In genomic region chr7:30656611-30657010, GRCh38 we compare ENCODE assay signal across 26 cellular contexts. TPM values are rescaled to one million over a fixed set of nuclear protein-coding genes. Genes with fewer than 3 reads are reported as not detected.
DNase-seq lines count a peak whose midpoint lies in the region; ATAC-seq and TF ChIP-seq lines count a peak whose summit lies in the region.
"Had no signal": no experiment of that assay in that cellular context is flagged by ENCODE, and none has a peak within 500 bp of the region (broad histone marks: within the 10 kb centered on the region; RNA-seq: fewer than 3 reads in every experiment).

No MANE protein-coding gene starts in this region.

- H3K4me3 ChIP-seq in endodermal cell (ENCODE audit: low read length) (no peak overlapping the region), adrenal gland (no peak overlapping the region)
- H3K4me3 ChIP-seq: gastroesophageal sphincter, GM23338, hepatocyte, lower lobe of right lung, Peyer's patch had no signal

- TF ChIP-seq POLR2A in adrenal gland (IDR thresholded peaks at IDR 0.05): no peak

- no peaks in the 10 kb centered on the region for H3K9me3 Mint-ChIP-seq in endodermal cell
- H3K9me3 Mint-ChIP-seq: activated naive CD4-positive, alpha-beta T cell treated with anti-CD3 and anti-CD28 coated beads, Interleukin-2, amount 10 ng/mL, durations not matched to agents 7 days and 5 days; activated T-cell treated with anti-CD3 and anti-CD28 coated beads, Interleukin-2, amount 50 U/mL, for 4 hours; GM23338; naive thymus-derived CD4-positive, alpha-beta T cell; stimulated activated naive B cell treated with anti-CD40 and anti-IgM and Interleukin-4, amounts not matched to agents 10 μg/mL and 1 μg/mL and 100 μg/mL, for 72 hours; type B pancreatic cell had no signal

- H3K4me1 Mint-ChIP-seq in endodermal cell: no peaks in the 10 kb centered on the region
- H3K4me1 Mint-ChIP-seq: activated naive CD4-positive, alpha-beta T cell treated with anti-CD3 and anti-CD28 coated beads, Interleukin-2, amount 10 ng/mL, durations not matched to agents 7 days and 5 days; GM23338; stimulated activated naive B cell treated with anti-CD40 and anti-IgM and Interleukin-4, amounts not matched to agents 10 μg/mL and 1 μg/mL and 100 μg/mL, for 72 hours had no signal

- WGBS in endodermal cell (ENCODE audit: insufficient coverage in 1 of 2, insufficient read length in 1 of 2), 2 experiments: 75 to 93% methylated on average over 4 to 6 of the region's 6 CpGs
- WGBS in adrenal gland, 4 donors: 83 to 93% (median 90%) methylated on average over 5 to 6 of the region's 6 CpGs

- intact Hi-C loops in sciatic nerve (cut with DNase I): no loop called here
- intact Hi-C loops in adrenal gland (cut with DNase I): no loop called here

- H3K27ac ChIP-seq in endodermal cell (ENCODE audit: low read depth, low read length): peak overlapping the region; percentile 38
- no peak overlapping the region for H3K27ac ChIP-seq in adrenal gland
- H3K27ac ChIP-seq: 22Rv1, gastroesophageal sphincter, hepatocyte, lower lobe of right lung, Peyer's patch had no signal

- H3K27ac Mint-ChIP-seq in endodermal cell: no peak overlapping the region
- H3K27ac Mint-ChIP-seq: activated naive CD4-positive, alpha-beta T cell treated with anti-CD3 and anti-CD28 coated beads, Interleukin-2, amount 10 ng/mL, durations not matched to agents 7 days and 5 days; GM23338; naive thymus-derived CD4-positive, alpha-beta T cell; stimulated activated naive B cell treated with anti-CD40 and anti-IgM and Interleukin-4, amounts not matched to agents 10 μg/mL and 1 μg/mL and 100 μg/mL, for 72 hours; type B pancreatic cell had no signal

- H3K4me1 ChIP-seq in endodermal cell (ENCODE audit: control insufficient read depth, insufficient read depth, low read length) (no peaks in the 10 kb centered on the region), adrenal gland (replicated peaks in 1 of 2) (no peaks in the 10 kb centered on the region)
- H3K4me1 ChIP-seq: gastroesophageal sphincter, lower lobe of right lung, Peyer's patch had no signal

- no peaks in the 10 kb centered on the region for H3K36me3 ChIP-seq in endodermal cell (ENCODE audit: control insufficient read depth, insufficient read depth, low read length)
- no peaks in the 10 kb centered on the region for H3K36me3 ChIP-seq in adrenal gland (replicated peaks in 1 of 2)
- H3K36me3 ChIP-seq: gastroesophageal sphincter, lower lobe of right lung, Peyer's patch had no signal

- H3K27me3 ChIP-seq in endodermal cell (ENCODE audit: control insufficient read depth, insufficient read depth, low read length, poor library complexity, severe bottlenecking): no peaks in the 10 kb centered on the region
- H3K27me3 ChIP-seq in adrenal gland: no peaks in the 10 kb centered on the region
- H3K27me3 ChIP-seq: hepatocyte, Peyer's patch had no signal

- no peak overlapping the region for H3K9ac ChIP-seq in endodermal cell (ENCODE audit: extremely low read depth, low read length, poor library complexity, severe bottlenecking)

- TF ChIP-seq CTCF in endodermal cell (conservative IDR thresholded peaks at IDR 0.05): no peak
- no peak for TF ChIP-seq CTCF in adrenal gland (IDR thresholded peaks at IDR 0.05)

- no peak overlapping the region for H3K4me3 Mint-ChIP-seq in endodermal cell
- H3K4me3 Mint-ChIP-seq: activated naive CD4-positive, alpha-beta T cell treated with anti-CD3 and anti-CD28 coated beads, Interleukin-2, amount 10 ng/mL, durations not matched to agents 7 days and 5 days; activated T-cell treated with anti-CD3 and anti-CD28 coated beads, Interleukin-2, amount 50 U/mL, for 4 hours; GM23338; naive thymus-derived CD4-positive, alpha-beta T cell; stimulated activated naive B cell treated with anti-CD40 and anti-IgM and Interleukin-4, amounts not matched to agents 10 μg/mL and 1 μg/mL and 100 μg/mL, for 72 hours; type B pancreatic cell had no signal

- ATAC-seq in sciatic nerve: no peak
- ATAC-seq: activated T-cell treated with anti-CD3 and anti-CD28 coated beads, Interleukin-2, amount 50 U/mL, for 4 hours; gastroesophageal sphincter; GM23338; lower lobe of right lung; naive thymus-derived CD4-positive, alpha-beta T cell; stimulated activated naive B cell treated with anti-CD40 and anti-IgM and Interleukin-4, amounts not matched to agents 10 μg/mL and 1 μg/mL and 100 μg/mL, for 72 hours had no signal

- peak; percentile 6 for DNase-seq in NCI-H1092 treated with DMSO at 0.1 percent for 48 hours (lab: John Stamatoyannopoulos, UW)
- DNase-seq in NCI-H1092 (lab: John Stamatoyannopoulos, UW): no peak
- peak; percentile 39 for DNase-seq in NCI-H2107 (lab: John Stamatoyannopoulos, UW)
- no peak for DNase-seq in endodermal cell
- peak; percentile 17 for DNase-seq in sciatic nerve (ENCODE audit: low spot score)
- no peak for DNase-seq in NCI-H1417 treated with DMSO at 0.1 percent for 48 hours (lab: John Stamatoyannopoulos, UW)
- DNase-seq in adrenal gland: no peak
- DNase-seq in activated naive CD4-positive, alpha-beta T cell treated with anti-CD3 and anti-CD28 coated beads, Interleukin-2, amount 50 U/mL, for 16 hours: no peak
- DNase-seq: activated naive CD4-positive, alpha-beta T cell treated with anti-CD3 and anti-CD28 coated beads, Interleukin-2, amount 10 ng/mL, durations not matched to agents 7 days and 5 days; activated T-cell treated with anti-CD3 and anti-CD28 coated beads, Interleukin-2, amount 50 U/mL, for 4 hours; DMS79; GDM1; Kasumi-1; lower lobe of right lung; naive thymus-derived CD4-positive, alpha-beta T cell; NCI-H526; stimulated activated naive B cell treated with anti-CD40 and anti-IgM and Interleukin-4, amounts not matched to agents 10 μg/mL and 1 μg/mL and 100 μg/mL, for 72 hours; substantia nigra; T-helper 9 cell had no signal

- H3K9me3 ChIP-seq in endodermal cell (ENCODE audit: control insufficient read depth, low read length): no peaks in the 10 kb centered on the region
- H3K9me3 ChIP-seq in adrenal gland (replicated peaks in 1 of 3): no peaks in the 10 kb centered on the region
- H3K9me3 ChIP-seq: gastroesophageal sphincter, lower lobe of right lung, Peyer's patch had no signal

- peaks cover 6% of the 10 kb centered on the region for H3K36me3 Mint-ChIP-seq in endodermal cell (ENCODE audit: low read depth)
- H3K36me3 Mint-ChIP-seq: activated naive CD4-positive, alpha-beta T cell treated with anti-CD3 and anti-CD28 coated beads, Interleukin-2, amount 10 ng/mL, durations not matched to agents 7 days and 5 days; type B pancreatic cell had no signal

- H3K27me3 Mint-ChIP-seq in endodermal cell (ENCODE audit: insufficient read depth): no peaks in the 10 kb centered on the region
- H3K27me3 Mint-ChIP-seq: activated naive CD4-positive, alpha-beta T cell treated with anti-CD3 and anti-CD28 coated beads, Interleukin-2, amount 10 ng/mL, durations not matched to agents 7 days and 5 days; naive thymus-derived CD4-positive, alpha-beta T cell; stimulated activated naive B cell treated with anti-CD40 and anti-IgM and Interleukin-4, amounts not matched to agents 10 μg/mL and 1 μg/mL and 100 μg/mL, for 72 hours had no signal

RNA-seq across cellular contexts. Expression of gene CRHR2, which starts 25.6 kb away (rescaled TPM):
- total RNA-seq in endodermal cell: not detected
- 0.11 TPM for polyA plus RNA-seq in endodermal cell (2013, experiment 1 of 2)
- polyA plus RNA-seq in endodermal cell (2013, experiment 2 of 2): not detected
- 1.1 TPM for total RNA-seq in sciatic nerve
- under 1 TPM in 1 of 8 donors, not detected in 7; under 0.01 TPM for total RNA-seq in adrenal gland
- under 1 TPM in 1 of 3 donors, not detected in 2; 0.03 TPM for polyA plus RNA-seq in adrenal gland
- total RNA-seq: activated T-cell treated with anti-CD3 and anti-CD28 coated beads, Interleukin-2, amount 50 U/mL, for 4 hours; hepatocyte; lower lobe of right lung; naive thymus-derived CD4-positive, alpha-beta T cell; osteocyte; Peyer's patch had no signal
- polyA plus RNA-seq: naive thymus-derived CD4-positive, alpha-beta T cell had no signal

Comparison
In these comparisons a context has a peak if more than half of its experiments do, and no peak if none do; other contexts are left out.
1. DNase-seq: peak in NCI-H1092 treated with DMSO at 0.1 percent for 48 hours (single experiment), NCI-H2107 (single experiment) and sciatic nerve (single experiment); none in NCI-H1092 (single experiment), endodermal cell (single experiment), NCI-H1417 treated with DMSO at 0.1 percent for 48 hours (single experiment), adrenal gland (0 of 7) and activated naive CD4-positive, alpha-beta T cell treated with anti-CD3 and anti-CD28 coated beads, Interleukin-2, amount 50 U/mL, for 16 hours (single experiment).